ENCODE assay signal across 8 cellular contexts in the genomic region with DNA sequence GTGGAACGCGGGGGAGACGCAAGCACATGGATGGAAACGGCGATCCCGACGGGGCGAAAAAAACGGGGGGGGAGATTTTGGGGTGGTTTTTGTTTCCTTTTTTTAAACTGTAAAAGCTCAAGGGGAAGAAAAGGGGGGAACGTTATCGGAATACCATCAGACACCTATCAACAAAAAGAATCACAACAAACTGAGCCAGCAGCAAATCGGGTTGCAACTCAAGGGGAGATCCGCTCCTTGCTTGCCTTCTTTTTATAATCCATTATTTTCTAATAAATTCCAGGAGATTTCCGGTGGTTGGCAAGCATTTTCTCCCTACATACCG. TPM values are rescaled to one million over a fixed set of nuclear protein-coding genes. Genes with fewer than 3 reads are reported as not detected.
A peak's percentile ranks its signal among the peaks of the same experiment; 100 is the strongest.
DNase-seq lines count a peak whose midpoint lies in the region; TF ChIP-seq lines count a peak whose summit lies in the region.

No MANE protein-coding gene starts in this region.

- H3K27me3 Mint-ChIP-seq in CD8-positive, alpha-beta memory T cell: peaks cover 4 to 14% of the 10 kb centered on the region in 2 donors
- peaks cover 14% of the 10 kb centered on the region for H3K27me3 Mint-ChIP-seq in endothelial cell (ENCODE audit: unreplicated experiment)

- H3K36me3 ChIP-seq in CD8-positive, alpha-beta memory T cell (ENCODE audit: insufficient read depth, low read length): no peaks in the 10 kb centered on the region
- H3K36me3 ChIP-seq in OCI-LY3 (replicated peaks; ENCODE audit: low read depth, low read length): no peaks in the 10 kb centered on the region
- H3K36me3 ChIP-seq in neutrophil: no peaks in the 10 kb centered on the region

- H3K79me2 ChIP-seq in OCI-LY3 (ENCODE audit: low read length): no peaks in the 10 kb centered on the region

- DNase-seq in CD8-positive, alpha-beta memory T cell: no peak
- DNase-seq in endothelial cell (ENCODE audit: low spot score) (no peak), NCI-H1694 (lab: John Stamatoyannopoulos, UW) (no peak), NCI-H524 treated with DMSO at 0.1 percent for 48 hours (lab: John Stamatoyannopoulos, UW) (no peak), NCI-H1417 treated with DMSO at 0.1 percent for 48 hours (lab: John Stamatoyannopoulos, UW) (no peak), NCI-H2196 (lab: John Stamatoyannopoulos, UW; ENCODE audit: unreplicated experiment) (no peak)

- peak overlapping the region; percentile 98 for H2AFZ ChIP-seq in OCI-LY3 (ENCODE audit: low read depth, low read length)

- H3K4me2 ChIP-seq in OCI-LY3 (ENCODE audit: low read length): peak overlapping the region; percentile 87

- CTCF ChIA-PET in CD8-positive, alpha-beta memory T cell (lab: Charles Lee): interaction anchor here (1.2 to 1.6 kb wide), 3 partner anchors 96 to 853 kb away, joined by 3 to 4 read pairs (median 3); no protein-coding TSS in a partner anchor

- peak overlapping the region in 7 of 8 donors; percentile 71 to 87 (median 82) for H3K27ac Mint-ChIP-seq in CD8-positive, alpha-beta memory T cell
- H3K27ac Mint-ChIP-seq in endothelial cell (ENCODE audit: unreplicated experiment): peak overlapping the region; percentile 93

- H3K36me3 Mint-ChIP-seq in CD8-positive, alpha-beta memory T cell: peaks cover 0 to 4% (median 0%) of the 10 kb centered on the region in 3 donors
- peaks cover 4% of the 10 kb centered on the region for H3K36me3 Mint-ChIP-seq in endothelial cell (ENCODE audit: low read depth, unreplicated experiment)

- peak overlapping the region; percentile 52; the same call in 1 of the 2 replicates for H3K9ac ChIP-seq in OCI-LY3 (ENCODE audit: low read length)

- no peaks in the 10 kb centered on the region for H3K9me3 Mint-ChIP-seq in CD8-positive, alpha-beta memory T cell
- H3K9me3 Mint-ChIP-seq in endothelial cell (ENCODE audit: unreplicated experiment): peaks cover 4% of the 10 kb centered on the region

- H3K27me3 ChIP-seq in CD8-positive, alpha-beta memory T cell (ENCODE audit: insufficient read depth, low read length, poor library complexity, severe bottlenecking): no peaks in the 10 kb centered on the region
- peaks cover 70% of the 10 kb centered on the region for H3K27me3 ChIP-seq in OCI-LY3 (ENCODE audit: low read depth, low read length)
- H3K27me3 ChIP-seq in neutrophil: no peaks in the 10 kb centered on the region

- peak overlapping the region; percentile 89 to 94 (median 93) for H3K4me3 Mint-ChIP-seq in CD8-positive, alpha-beta memory T cell
- H3K4me3 Mint-ChIP-seq in endothelial cell (ENCODE audit: unreplicated experiment): peak overlapping the region; percentile 100

- H3K4me1 ChIP-seq in CD8-positive, alpha-beta memory T cell (ENCODE audit: insufficient read depth, low read length): peaks cover 5% of the 10 kb centered on the region
- H3K4me1 ChIP-seq in OCI-LY3 (ENCODE audit: low read length): peaks cover 25% of the 10 kb centered on the region
- H3K4me1 ChIP-seq in neutrophil (ENCODE audit: control insufficient read depth in 1 of 2, insufficient read depth in 1 of 2, low read depth in 1 of 2, low read length in 1 of 2): peaks cover 53 to 61% of the 10 kb centered on the region in 2 experiments

- TF ChIP-seq CTCF in OCI-LY3 (IDR thresholded peaks at IDR 0.05; ENCODE audit: low read depth, low read length) (no peak), endothelial cell (IDR thresholded peaks at IDR 0.05; ENCODE audit: unreplicated experiment) (no peak), neutrophil (IDR thresholded peaks at IDR 0.05) (no peak)

- H3K4me3 ChIP-seq in CD8-positive, alpha-beta memory T cell (ENCODE audit: low read length): peak overlapping the region; percentile 95
- H3K4me3 ChIP-seq in OCI-LY3 (ENCODE audit: low read length): peak overlapping the region; percentile 79
- H3K4me3 ChIP-seq in neutrophil (ENCODE audit: low read depth in 1 of 2, low read length in 1 of 2): peak overlapping the region; percentile 92

- no peaks in the 10 kb centered on the region for H3K9me3 ChIP-seq in CD8-positive, alpha-beta memory T cell (ENCODE audit: low read length)
- H3K9me3 ChIP-seq in OCI-LY3 (ENCODE audit: insufficient read depth, low read length) (no peaks in the 10 kb centered on the region), neutrophil (no peaks in the 10 kb centered on the region)

- POLR2A ChIA-PET in CD8-positive, alpha-beta memory T cell (lab: Charles Lee): no interaction called here

- H4K20me1 ChIP-seq in OCI-LY3 (ENCODE audit: insufficient read depth, low read length): no peaks in the 10 kb centered on the region

- no peak overlapping the region for H3K27ac ChIP-seq in CD8-positive, alpha-beta memory T cell (ENCODE audit: low read depth, low read length)
- H3K27ac ChIP-seq in OCI-LY3 (ENCODE audit: low read length) (no peak overlapping the region), neutrophil (peak overlapping the region; percentile 100)

- H3K4me1 Mint-ChIP-seq in CD8-positive, alpha-beta memory T cell: peaks cover 25 to 61% (median 58%) of the 10 kb centered on the region in 3 donors
- H3K4me1 Mint-ChIP-seq in endothelial cell (ENCODE audit: unreplicated experiment): peaks cover 18% of the 10 kb centered on the region

RNA-seq across cellular contexts. Expression of gene MAML3, which starts 0.6 kb away (rescaled TPM):
- under 1 TPM; 0.44 to 0.57 TPM for total RNA-seq in CD8-positive, alpha-beta memory T cell
- 0.52 TPM for polyA plus RNA-seq in CD8-positive, alpha-beta memory T cell
- 31.0 TPM for total RNA-seq in endothelial cell (ENCODE audit: unreplicated experiment)

Comparison
In these comparisons a context has a peak if more than half of its experiments do, and no peak if none do; other contexts are left out.
1. RNA of gene MAML3, which starts 0.6 kb away (total RNA-seq): 31.0 TPM in endothelial cell (single experiment); 0.44 to 0.57 TPM in CD8-positive, alpha-beta memory T cell; every median in the first group is over 10 times any median in the second.
2. Peak in every context shown above with its lines, with median percentiles within 50 percentile points of each other: H3K4me3 ChIP-seq.